ENCODE assay signal across 2 cellular contexts in genomic region chr11:127610787-127611186, GRCh38.
TF ChIP-seq lines count a peak whose summit lies in the region.

No MANE protein-coding gene starts in this region.

TF ChIP-seq in GM23338, 12 proteins besides CTCF, POLR2A, EP300 and RAD21:
- no peak for TF ChIP-seq REST (IDR thresholded peaks at IDR 0.05; ENCODE audit: unreplicated experiment)

TF ChIP-seq in H1, 55 proteins besides CTCF, POLR2A, EP300 and RAD21:
- TF ChIP-seq ASH2L (IDR thresholded peaks at IDR 0.05; ENCODE audit: low read length): no peak
- TF ChIP-seq SAP30 (IDR thresholded peaks at IDR 0.05; ENCODE audit: insufficient read depth, insufficient replicate concordance, low read length): no peak
- no peak for TF ChIP-seq HDAC2 (IDR thresholded peaks at IDR 0.05; ENCODE audit: borderline replicate concordance in 1 of 2, low read depth in 2 of 2, low read length in 2 of 2)
- no peak for TF ChIP-seq GTF2F1 (IDR thresholded peaks at IDR 0.05; ENCODE audit: borderline replicate concordance, low read depth, low read length)
- no peak for TF ChIP-seq RXRA (IDR thresholded peaks at IDR 0.05; ENCODE audit: insufficient read depth, low read depth, low read length)
- TF ChIP-seq E2F6 (IDR thresholded peaks at IDR 0.05): no peak
- no peak for TF ChIP-seq MAFK (IDR thresholded peaks at IDR 0.05; ENCODE audit: low read depth, low read length)
- no peak for TF ChIP-seq SIX5 (IDR thresholded peaks at IDR 0.05; ENCODE audit: low read depth, low read length)
- TF ChIP-seq TCF12 (IDR thresholded peaks at IDR 0.05; ENCODE audit: low read depth, low read length): no peak
- TF ChIP-seq FOSL1 (IDR thresholded peaks at IDR 0.05; ENCODE audit: insufficient read depth, low read depth, low read length): no peak
